8 cellular contexts compared by ENCODE assay signal in genomic region chr13:40665754-40666057, GRCh38. TPM values are rescaled to one million over a fixed set of nuclear protein-coding genes. Genes with fewer than 3 reads are reported as not detected.
DNase-seq lines count a peak whose midpoint lies in the region; ATAC-seq and TF ChIP-seq lines count a peak whose summit lies in the region.

No MANE protein-coding gene starts in this region.

- peak overlapping the region; percentile 55 for H2BK15ac ChIP-seq in neuronal stem cell (ENCODE audit: low read length)

- no peak overlapping the region for H4K91ac ChIP-seq in neuronal stem cell (ENCODE audit: low read depth, low read length, poor library complexity)

- no peak for TF ChIP-seq CTCF in DOHH2 (IDR thresholded peaks at IDR 0.05; ENCODE audit: low read depth, low read length, poor library complexity, severe bottlenecking)
- no peak for TF ChIP-seq CTCF in VCaP (conservative IDR thresholded peaks at IDR 0.05)

- H2BK12ac ChIP-seq in neuronal stem cell (ENCODE audit: low read length): peak overlapping the region; percentile 58

- H3K79me1 ChIP-seq in neuronal stem cell (ENCODE audit: low read depth, low read length): peaks cover 4% of the 10 kb centered on the region

- no peak overlapping the region for H3K4ac ChIP-seq in neuronal stem cell (ENCODE audit: low read length)

- peak overlapping the region; percentile 66 for H2BK5ac ChIP-seq in neuronal stem cell (ENCODE audit: low read length)

- peak; percentile 2 for ATAC-seq in HG02588 (IDR thresholded peaks at IDR 0.05; ENCODE audit: unreplicated experiment)
- ATAC-seq in HG03039 (IDR thresholded peaks at IDR 0.05; ENCODE audit: unreplicated experiment): no peak
- ATAC-seq in HG03280 (IDR thresholded peaks at IDR 0.05; ENCODE audit: unreplicated experiment): no peak

- H3K4me3 ChIP-seq in DOHH2 (ENCODE audit: low read length) (peak overlapping the region; percentile 91), neuronal stem cell (ENCODE audit: low read length in 2 of 2) (peak overlapping the region; percentile 92 to 94)
- H3K4me3 ChIP-seq in effector memory CD4-positive, alpha-beta T cell (ENCODE audit: insufficient read depth, low read depth, low read length, poor library complexity, severe bottlenecking): peak overlapping the region; percentile 99

- H3K9me3 ChIP-seq in DOHH2 (ENCODE audit: control insufficient read depth, insufficient read depth, low read length): no peaks in the 10 kb centered on the region
- no peaks in the 10 kb centered on the region for H3K9me3 ChIP-seq in effector memory CD4-positive, alpha-beta T cell (ENCODE audit: control insufficient read depth, low read length)
- H3K9me3 ChIP-seq in neuronal stem cell (replicated peaks in 1 of 2; ENCODE audit: control insufficient read depth in 2 of 2, insufficient read depth in 1 of 2, low read depth in 1 of 2, low read length in 2 of 2): peaks cover 0 to 3% of the 10 kb centered on the region in 2 donors

- H3K9ac ChIP-seq in neuronal stem cell (ENCODE audit: low read depth, low read length, poor library complexity): peak overlapping the region; percentile 93

- H4K20me1 ChIP-seq in DOHH2 (ENCODE audit: control insufficient read depth, insufficient read depth, low read depth, low read length): peaks cover 16% of the 10 kb centered on the region

- H3F3A ChIP-seq in DOHH2 (ENCODE audit: control insufficient read depth, insufficient read depth): peaks cover 9% of the 10 kb centered on the region; the same call in 1 of the 2 replicates

- no CpG with 5 or more reads among the region's 46 CpGs for WGBS in neuronal stem cell (ENCODE audit: extremely low coverage in 2 of 2, insufficient read length in 2 of 2, insufficient replicate concordance in 1 of 2), 2 donors

- DNase-seq in effector memory CD4-positive, alpha-beta T cell: peak; percentile 31 to 42 (median 39)
- DNase-seq in neuronal stem cell (ENCODE audit: low spot score): no peak
- no peak for DNase-seq in NCI-H128 (lab: John Stamatoyannopoulos, UW; ENCODE audit: unreplicated experiment)

- H3K18ac ChIP-seq in neuronal stem cell (ENCODE audit: low read length): peak overlapping the region; percentile 95

- H3K4me1 ChIP-seq in DOHH2 (ENCODE audit: control insufficient read depth, low read length) (peaks cover 58% of the 10 kb centered on the region), neuronal stem cell (ENCODE audit: control insufficient read depth in 2 of 2, insufficient read depth in 1 of 2, low read depth in 1 of 2, low read length in 2 of 2) (peaks cover 4 to 20% of the 10 kb centered on the region in 2 donors)
- H3K4me1 ChIP-seq in effector memory CD4-positive, alpha-beta T cell (ENCODE audit: control insufficient read depth, insufficient read depth, low read length, poor library complexity, severe bottlenecking): peaks cover 36% of the 10 kb centered on the region

- no peak overlapping the region for H2BK120ac ChIP-seq in neuronal stem cell (ENCODE audit: low read depth, low read length)

- peak overlapping the region; percentile 89 for H3K23ac ChIP-seq in neuronal stem cell (ENCODE audit: low read depth, low read length, poor library complexity)

- no peaks in the 10 kb centered on the region for H3K9me2 ChIP-seq in DOHH2 (replicated peaks; ENCODE audit: control insufficient read depth, low read length)

- H3K36me3 ChIP-seq in DOHH2 (ENCODE audit: control insufficient read depth, low read length) (peaks cover 48% of the 10 kb centered on the region), neuronal stem cell (replicated peaks in 1 of 2; ENCODE audit: control insufficient read depth in 2 of 2, insufficient read depth in 2 of 2, low read length in 2 of 2) (no peaks in the 10 kb centered on the region)
- H3K36me3 ChIP-seq in effector memory CD4-positive, alpha-beta T cell (ENCODE audit: control insufficient read depth, insufficient read depth, low read length): no peaks in the 10 kb centered on the region

- H4K8ac ChIP-seq in neuronal stem cell (ENCODE audit: low read depth, low read length): no peak overlapping the region

- H3K27ac ChIP-seq in DOHH2 (ENCODE audit: low read depth, low read length) (peak overlapping the region; percentile 85), VCaP (peak overlapping the region; percentile 62), neuronal stem cell (replicated peaks; ENCODE audit: low read length) (no peak overlapping the region)
- peak overlapping the region; percentile 87 for H3K27ac ChIP-seq in effector memory CD4-positive, alpha-beta T cell (ENCODE audit: insufficient read depth, low read length, poor library complexity, severe bottlenecking)

- peak overlapping the region; percentile 92 for H3K4me2 ChIP-seq in DOHH2 (ENCODE audit: low read length)
- H3K4me2 ChIP-seq in neuronal stem cell (ENCODE audit: insufficient read depth, low read length, poor library complexity, severe bottlenecking): peak overlapping the region; percentile 97

- peak overlapping the region; percentile 86 for H2AK5ac ChIP-seq in neuronal stem cell (ENCODE audit: low read depth, low read length)

- peak overlapping the region; percentile 91 for H2AFZ ChIP-seq in neuronal stem cell (ENCODE audit: low read length)

- H3K27me3 ChIP-seq in DOHH2 (ENCODE audit: control insufficient read depth, low read length) (no peaks in the 10 kb centered on the region), neuronal stem cell (ENCODE audit: control insufficient read depth in 3 of 3, insufficient read depth in 3 of 3, low read depth in 1 of 3, low read length in 3 of 3) (peaks cover 0 to 25% (median 6%) of the 10 kb centered on the region in 3 experiments)
- H3K27me3 ChIP-seq in effector memory CD4-positive, alpha-beta T cell (replicated peaks; ENCODE audit: control insufficient read depth, insufficient read depth, low read length, poor library complexity, severe bottlenecking): no peaks in the 10 kb centered on the region

- peak overlapping the region; percentile 98 for H3K14ac ChIP-seq in neuronal stem cell (ENCODE audit: low read length)

- peaks cover 78% of the 10 kb centered on the region for H3K79me2 ChIP-seq in DOHH2 (ENCODE audit: control insufficient read depth, low read length)

RNA-seq across cellular contexts. Expression of gene FOXO1, which starts 0.7 kb away (rescaled TPM):
- polyA plus RNA-seq in neuronal stem cell (2013, experiment 1 of 2): 4.0 TPM
- 4.4 TPM for polyA plus RNA-seq in neuronal stem cell (2013, experiment 2 of 2)

Comparison
In these comparisons a context has a peak if more than half of its experiments do, and no peak if none do; other contexts are left out.
1. DNase-seq: peak in effector memory CD4-positive, alpha-beta T cell (3 of 3); none in neuronal stem cell (single experiment) and NCI-H128 (single experiment).
2. Peak in every context shown above with its lines, with median percentiles within 50 percentile points of each other: H3K4me3 ChIP-seq.